In the genomic region with DNA sequence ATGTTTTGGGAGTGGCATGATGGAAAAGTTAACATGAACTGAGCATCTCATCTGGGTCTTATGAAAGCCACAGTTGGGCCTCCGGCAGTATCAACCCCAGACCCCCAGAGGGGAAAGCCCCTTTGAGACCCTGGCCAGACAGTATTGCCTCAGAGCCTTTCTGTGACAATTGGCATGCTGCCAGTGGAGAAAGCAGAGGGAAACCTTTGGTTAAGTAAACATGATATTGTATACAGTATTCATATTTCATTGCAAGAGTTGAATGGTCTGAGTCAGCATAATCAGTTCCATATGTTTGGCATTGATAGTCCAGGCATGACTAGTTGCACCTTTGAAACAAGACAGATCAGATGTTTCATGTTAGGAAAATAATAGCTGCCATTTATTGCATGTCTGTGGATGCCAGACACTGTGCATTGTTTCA, we compare ENCODE assay signal across 16 cellular contexts. TPM values are rescaled to one million over a fixed set of nuclear protein-coding genes. Genes with fewer than 3 reads are reported as not detected.
A peak's percentile ranks its signal among the peaks of the same experiment; 100 is the strongest.
DNase-seq lines count a peak whose midpoint lies in the region; ATAC-seq and TF ChIP-seq lines count a peak whose summit lies in the region.
"Had no signal": no experiment of that assay in that cellular context is flagged by ENCODE, and none has a peak within 500 bp of the region (broad histone marks: within the 10 kb centered on the region; RNA-seq: fewer than 3 reads in every experiment).

No MANE protein-coding gene starts in this region.

- H2AFZ ChIP-seq in smooth muscle cell (ENCODE audit: low read depth) = no peak overlapping the region

- no peaks in the 10 kb centered on the region for H3K36me3 ChIP-seq in smooth muscle cell (ENCODE audit: low read depth)
- no peaks in the 10 kb centered on the region for H3K36me3 ChIP-seq in CD8-positive, alpha-beta T cell (ENCODE audit: insufficient read depth, low read length)

- H3K9me3 ChIP-seq in smooth muscle cell (replicated peaks; ENCODE audit: low read depth) = no peaks in the 10 kb centered on the region
- H3K9me3 ChIP-seq in CD8-positive, alpha-beta T cell (ENCODE audit: low read length) = no peaks in the 10 kb centered on the region
- H3K9me3 ChIP-seq: testis had no signal

- peak overlapping the region; percentile 59 for H3K4me2 ChIP-seq in smooth muscle cell

- peak overlapping the region; percentile 67 for H3K27ac ChIP-seq in smooth muscle cell (ENCODE audit: low read depth)
- H3K27ac ChIP-seq in CD8-positive, alpha-beta T cell (ENCODE audit: low read depth, low read length) = no peak overlapping the region
- H3K27ac ChIP-seq: testis had no signal

- TF ChIP-seq CTCF in smooth muscle cell (IDR thresholded peaks at IDR 0.05; ENCODE audit: borderline replicate concordance, insufficient read depth, poor library complexity, severe bottlenecking) = no peak
- no peak for TF ChIP-seq CTCF in CD8-positive, alpha-beta T cell (IDR thresholded peaks at IDR 0.05)
- no peak for TF ChIP-seq CTCF in activated CD8-positive, alpha-beta T cell treated with anti-CD3 and anti-CD28 coated beads for 36 hours (IDR thresholded peaks at IDR 0.05)

- DNase-seq in DMS 273 (lab: John Stamatoyannopoulos, UW; ENCODE audit: unreplicated experiment) (peak; percentile 63), DMS 273 treated with DMSO at 0.1 percent for 48 hours (lab: John Stamatoyannopoulos, UW) (no peak), NCI-H69 (lab: John Stamatoyannopoulos, UW) (peak; percentile 83), dedifferentiated amniotic fluid mesenchymal stem cell (ENCODE audit: extremely low spot score) (peak; percentile 94), smooth muscle cell (lab: John Stamatoyannopoulos, UW; ENCODE audit: unreplicated experiment) (no peak), T-helper 1 cell (no peak)
- DNase-seq in CD8-positive, alpha-beta T cell = no peak
- DNase-seq in activated CD8-positive, alpha-beta T cell treated with anti-CD3 and anti-CD28 coated beads for 36 hours = no peak
- DNase-seq: activated effector memory CD4-positive, alpha-beta T cell treated with anti-CD3 and anti-CD28 coated beads, Interleukin-2, amount 50 U/mL, for 16 hours; GDM1; kidney glomerular epithelial cell; NCI-H1092; NCI-H748 treated with DMSO at 0.1 percent for 48 hours; right cardiac atrium; testis had no signal

- H3K27me3 ChIP-seq in smooth muscle cell (ENCODE audit: low read depth) = no peaks in the 10 kb centered on the region
- no peaks in the 10 kb centered on the region for H3K27me3 ChIP-seq in CD8-positive, alpha-beta T cell (ENCODE audit: insufficient read depth, low read length)
- H3K27me3 ChIP-seq: testis had no signal

- intact Hi-C loops in CD8-positive, alpha-beta T cell (cut with DNase I, micrococcal nuclease) = no loop called here
- intact Hi-C loops in activated CD8-positive, alpha-beta T cell treated with anti-CD3 and anti-CD28 coated beads for 36 hours (cut with micrococcal nuclease) = no loop called here

- H3K4me1 Mint-ChIP-seq in CD8-positive, alpha-beta T cell (ENCODE audit: low read depth) = no peaks in the 10 kb centered on the region
- no peaks in the 10 kb centered on the region for H3K4me1 Mint-ChIP-seq in activated CD8-positive, alpha-beta T cell treated with anti-CD3 and anti-CD28 coated beads for 36 hours (ENCODE audit: low read depth)

- H3K36me3 Mint-ChIP-seq in CD8-positive, alpha-beta T cell = no peaks in the 10 kb centered on the region
- H3K36me3 Mint-ChIP-seq in activated CD8-positive, alpha-beta T cell treated with anti-CD3 and anti-CD28 coated beads for 36 hours (ENCODE audit: low read depth) = no peaks in the 10 kb centered on the region

- peaks cover 12% of the 10 kb centered on the region for H3F3A ChIP-seq in smooth muscle cell (ENCODE audit: low read depth)

- POLR2A ChIA-PET in CD8-positive, alpha-beta T cell (lab: Charles Lee) = interaction anchor here (0.6 kb wide), 1 partner anchor 979 kb away, joined by 3 read pairs; no protein-coding TSS in a partner anchor
- POLR2A ChIA-PET in activated CD8-positive, alpha-beta T cell treated with anti-CD3 and anti-CD28 coated beads for 36 hours (lab: Charles Lee) = no interaction called here

- CTCF ChIA-PET in CD8-positive, alpha-beta T cell (lab: Charles Lee) = no interaction called here
- CTCF ChIA-PET in activated CD8-positive, alpha-beta T cell treated with anti-CD3 and anti-CD28 coated beads for 36 hours (lab: Charles Lee) = interaction anchor here (1.5 kb wide), 1 partner anchor 9 kb away, joined by 7 read pairs; no protein-coding TSS in a partner anchor

- H3K79me2 ChIP-seq in smooth muscle cell (ENCODE audit: low read depth) = peaks cover 51% of the 10 kb centered on the region

- ATAC-seq in CD8-positive, alpha-beta T cell = no peak
- ATAC-seq in activated CD8-positive, alpha-beta T cell treated with anti-CD3 and anti-CD28 coated beads for 36 hours = no peak
- ATAC-seq: esophagus mucosa, right cardiac atrium had no signal

- H3K9me3 Mint-ChIP-seq in CD8-positive, alpha-beta T cell = no peaks in the 10 kb centered on the region
- no peaks in the 10 kb centered on the region for H3K9me3 Mint-ChIP-seq in activated CD8-positive, alpha-beta T cell treated with anti-CD3 and anti-CD28 coated beads for 36 hours

- no peaks in the 10 kb centered on the region for H4K20me1 ChIP-seq in smooth muscle cell (ENCODE audit: low read depth)

- H3K4me1 ChIP-seq in smooth muscle cell (ENCODE audit: low read depth) = no peaks in the 10 kb centered on the region
- no peaks in the 10 kb centered on the region for H3K4me1 ChIP-seq in CD8-positive, alpha-beta T cell (ENCODE audit: insufficient read depth, low read length)

- H3K27ac Mint-ChIP-seq in CD8-positive, alpha-beta T cell = no peak overlapping the region
- H3K27ac Mint-ChIP-seq in activated CD8-positive, alpha-beta T cell treated with anti-CD3 and anti-CD28 coated beads for 36 hours = no peak overlapping the region

- H3K4me3 ChIP-seq in smooth muscle cell = no peak overlapping the region
- no peak overlapping the region for H3K4me3 ChIP-seq in CD8-positive, alpha-beta T cell (ENCODE audit: low read depth, low read length)
- H3K4me3 ChIP-seq: testis had no signal

- no peak overlapping the region for H3K9ac ChIP-seq in smooth muscle cell (ENCODE audit: low read depth)

- no peaks in the 10 kb centered on the region for H3K27me3 Mint-ChIP-seq in CD8-positive, alpha-beta T cell (ENCODE audit: low read depth)
- no peaks in the 10 kb centered on the region for H3K27me3 Mint-ChIP-seq in activated CD8-positive, alpha-beta T cell treated with anti-CD3 and anti-CD28 coated beads for 36 hours

- WGBS in smooth muscle cell (ENCODE audit: low lambda C conversion rate) = 24% methylated on average over 1 of the region's 1 CpG

- no peak overlapping the region for H3K4me3 Mint-ChIP-seq in CD8-positive, alpha-beta T cell
- no peak overlapping the region for H3K4me3 Mint-ChIP-seq in activated CD8-positive, alpha-beta T cell treated with anti-CD3 and anti-CD28 coated beads for 36 hours

RNA-seq across cellular contexts. Expression of a gene that starts 20.0 kb away (rescaled TPM):
- total RNA-seq in smooth muscle cell = 9.4 and 13.0 TPM in 2 replicates
- 4.6 and 5.1 TPM in 2 replicates for polyA plus RNA-seq in smooth muscle cell
- total RNA-seq in CD8-positive, alpha-beta T cell = under 1 TPM in 1 of 2 experiments, not detected in 1; 0.11 TPM
- total RNA-seq in activated CD8-positive, alpha-beta T cell treated with anti-CD3 and anti-CD28 coated beads for 36 hours = under 1 TPM; 0.43 to 0.70 TPM

RNA-seq across cellular contexts. Expression of a gene that starts 34.4 kb away (rescaled TPM):
- total RNA-seq in smooth muscle cell = 33.8 and 39.7 TPM in 2 replicates
- 8.4 and 11.9 TPM in 2 replicates for polyA plus RNA-seq in smooth muscle cell
- total RNA-seq in CD8-positive, alpha-beta T cell = 10 to 100 TPM; 39.6 to 43.9 TPM
- total RNA-seq in activated CD8-positive, alpha-beta T cell treated with anti-CD3 and anti-CD28 coated beads for 36 hours = 100 to 1,000 TPM; 118 to 135 TPM

Comparison
In these comparisons a context has a peak if more than half of its experiments do, and no peak if none do; other contexts are left out.
1. DNase-seq: peak in DMS 273 (single experiment), NCI-H69 (single experiment) and dedifferentiated amniotic fluid mesenchymal stem cell (single experiment); none in DMS 273 treated with DMSO at 0.1 percent for 48 hours (single experiment), smooth muscle cell (single experiment), CD8-positive, alpha-beta T cell (0 of 7), activated CD8-positive, alpha-beta T cell treated with anti-CD3 and anti-CD28 coated beads for 36 hours (single experiment) and T-helper 1 cell (0 of 5).